ENCODE assay signal across 22 cellular contexts in genomic region chr11:12826441-12826840, GRCh38.
"Had no signal": no experiment of that assay in that cellular context is flagged by ENCODE, and none has a peak within 500 bp of the region (broad histone marks: within the 10 kb centered on the region; RNA-seq: fewer than 3 reads in every experiment).

No MANE protein-coding gene starts in this region.

- H3K27ac Mint-ChIP-seq: activated CD8-positive, alpha-beta T cell treated with anti-CD3 and anti-CD28 coated beads for 36 hours; naive B cell; stimulated activated memory B cell treated with anti-CD40 and anti-IgM and Interleukin-4, amounts not matched to agents 10 μg/mL and 1 μg/mL and 100 μg/mL, for 72 hours had no signal

- H3K9me3 ChIP-seq: breast epithelium, mucosa of descending colon, prostate gland, testis had no signal

- H3K9me3 Mint-ChIP-seq: activated CD8-positive, alpha-beta T cell treated with anti-CD3 and anti-CD28 coated beads for 36 hours; activated T-cell treated with anti-CD3 and anti-CD28 coated beads, Interleukin-2, amount 50 U/mL, for 4 hours; neural crest cell had no signal

- H3K36me3 ChIP-seq: ascending aorta, breast epithelium, left ventricle myocardium inferior, prostate gland had no signal

- H3K4me1 ChIP-seq: breast epithelium, prostate gland had no signal

- H3K4me3 Mint-ChIP-seq: activated CD8-positive, alpha-beta T cell treated with anti-CD3 and anti-CD28 coated beads for 36 hours; activated T-cell treated with anti-CD3 and anti-CD28 coated beads, Interleukin-2, amount 50 U/mL, for 4 hours; naive B cell; stimulated activated memory B cell treated with anti-CD40 and anti-IgM and Interleukin-4, amounts not matched to agents 10 μg/mL and 1 μg/mL and 100 μg/mL, for 72 hours had no signal

- H3K4me3 ChIP-seq: ascending aorta, breast epithelium, left ventricle myocardium inferior, mucosa of descending colon, prostate gland, testis had no signal

- DNase-seq: activated CD4-positive, alpha-beta T cell treated with anti-CD3 and anti-CD28 coated beads for 48 hours; activated CD4-positive, CD25-positive, alpha-beta regulatory T cell; activated CD8-positive, alpha-beta T cell treated with anti-CD3 and anti-CD28 coated beads for 36 hours; activated naive CD4-positive, alpha-beta T cell treated with anti-CD3 and anti-CD28 coated beads, Interleukin-2, amount 50 U/mL, for 16 hours; activated T-cell treated with anti-CD3 and anti-CD28 coated beads, Interleukin-2, amount 50 U/mL, for 4 hours; cerebellar nuclear complex; cortex of kidney; head of caudate nucleus; left ventricle myocardium inferior; mammary epithelial cell; mucosa of descending colon; naive B cell; right cardiac atrium; small intestine; stimulated activated CD4-positive, alpha-beta T cell treated with anti-CD3 and anti-CD28 coated beads, Interleukin-4, amount 100 ng/mL, for 4 hours; SW 1271; testis had no signal

- H3K36me3 Mint-ChIP-seq: stimulated activated memory B cell treated with anti-CD40 and anti-IgM and Interleukin-4, amounts not matched to agents 10 μg/mL and 1 μg/mL and 100 μg/mL, for 72 hours had no signal

- H3K27ac ChIP-seq: testis had no signal

- H3K27me3 ChIP-seq: ascending aorta, breast epithelium, testis had no signal

- ATAC-seq: activated CD8-positive, alpha-beta T cell treated with anti-CD3 and anti-CD28 coated beads for 36 hours; activated T-cell treated with anti-CD3 and anti-CD28 coated beads, Interleukin-2, amount 50 U/mL, for 4 hours; mucosa of descending colon; right cardiac atrium; stimulated activated memory B cell treated with anti-CD40 and anti-IgM and Interleukin-4, amounts not matched to agents 10 μg/mL and 1 μg/mL and 100 μg/mL, for 72 hours had no signal
